In genomic region chr12:126937431-126937830, GRCh38 we compare ENCODE assay signal across 8 cellular contexts.
"Had no signal": no experiment of that assay in that cellular context is flagged by ENCODE, and none has a peak within 500 bp of the region (broad histone marks: within the 10 kb centered on the region; RNA-seq: fewer than 3 reads in every experiment).

No MANE protein-coding gene starts in this region.

- H3K36me3 ChIP-seq: HAP-1 had no signal

- H3K4me1 ChIP-seq: HAP-1 had no signal

- FAIRE-seq: K562 had no signal

- H3K9ac ChIP-seq: GM23248 had no signal

- H3K27ac ChIP-seq: GM23248, HL-60 had no signal

- H3K9me3 ChIP-seq: HAP-1 had no signal

- H3K4me3 ChIP-seq: GM23248, HAP-1, K562 had no signal

- H2AFZ ChIP-seq: GM23248 had no signal

- DNase-seq: GM23248, GOT3, H7, HFFc6, IMR-90 had no signal
